Comparison of ENCODE assay signal across 9 cellular contexts in the genomic region with DNA sequence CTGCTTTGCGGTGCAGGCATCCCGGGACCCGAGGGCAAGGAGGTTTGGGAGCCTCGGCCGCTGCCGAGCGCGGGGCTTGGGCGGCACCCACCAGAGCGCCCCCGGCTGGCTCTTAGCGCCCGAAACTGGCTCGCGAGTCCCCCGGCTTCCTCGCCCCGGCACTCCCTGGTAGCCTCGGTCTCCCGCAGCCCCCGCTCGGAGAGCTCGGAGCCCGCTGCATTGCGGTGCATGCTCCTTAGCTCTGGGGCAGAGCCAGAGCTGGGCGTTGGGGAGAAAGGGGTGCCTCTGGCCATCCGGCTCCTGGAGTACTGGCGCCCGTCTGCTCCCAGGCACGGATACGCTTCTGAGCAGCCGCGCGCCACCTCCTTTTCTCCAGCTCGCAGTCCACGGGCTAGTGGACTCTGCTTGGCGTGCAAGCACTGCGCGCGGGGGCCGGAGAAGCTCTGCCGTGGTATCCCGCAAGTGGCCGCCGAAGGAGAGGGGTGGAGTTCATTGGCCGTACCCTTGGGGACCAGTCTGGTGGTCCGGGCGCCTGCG. TPM values are rescaled to one million over a fixed set of nuclear protein-coding genes. Genes with fewer than 3 reads are reported as not detected.
DNase-seq lines count a peak whose midpoint lies in the region; ATAC-seq, FAIRE-seq and TF ChIP-seq lines count a peak whose summit lies in the region.
"Had no signal": no experiment of that assay in that cellular context is flagged by ENCODE, and none has a peak within 500 bp of the region (broad histone marks: within the 10 kb centered on the region; RNA-seq: fewer than 3 reads in every experiment).

No MANE protein-coding gene starts in this region.

- peak; percentile 5 for ATAC-seq in activated CD8-positive, alpha-beta T cell treated with anti-CD3 and anti-CD28 coated beads, Interleukin-2, amount 10 ng/mL, durations not matched to agents 7 days and 5 days
- ATAC-seq in activated CD8-positive, alpha-beta T cell treated with anti-CD3 and anti-CD28 coated beads for 36 hours, result no peak
- ATAC-seq in HG03432 (IDR thresholded peaks at IDR 0.05; ENCODE audit: unreplicated experiment) (peak; percentile 5), sciatic nerve (no peak)

- H3K27ac ChIP-seq in kidney (ENCODE audit: low read depth in 2 of 2, low read length in 2 of 2) (no peak overlapping the region), tibial nerve (no peak overlapping the region)

- DNase-seq in activated CD8-positive, alpha-beta T cell treated with anti-CD3 and anti-CD28 coated beads, Interleukin-2, amount 10 ng/mL, durations not matched to agents 7 days and 5 days, result no peak
- no peak for DNase-seq in activated CD8-positive, alpha-beta T cell treated with anti-CD3 and anti-CD28 coated beads for 36 hours
- DNase-seq in astrocyte of the spinal cord (ENCODE audit: low read depth, low spot score) (peak; percentile 47), kidney (peak; percentile 82), tibial nerve (ENCODE audit: low spot score in 2 of 2) (no peak), sciatic nerve (ENCODE audit: low spot score) (no peak)
- DNase-seq in stimulated activated CD4-positive, alpha-beta T cell treated with anti-CD3 and anti-CD28 coated beads, Interleukin-12 subunit alpha, Interleukin-12 subunit beta, amount 100 ng/mL, for 4 hours, result no peak

- peaks cover 50% of the 10 kb centered on the region for H3K27me3 Mint-ChIP-seq in activated CD8-positive, alpha-beta T cell treated with anti-CD3 and anti-CD28 coated beads, Interleukin-2, amount 10 ng/mL, durations not matched to agents 7 days and 5 days (ENCODE audit: low read depth)
- peaks cover 46% of the 10 kb centered on the region for H3K27me3 Mint-ChIP-seq in activated CD8-positive, alpha-beta T cell treated with anti-CD3 and anti-CD28 coated beads for 36 hours

- peaks cover 0 to 32% of the 10 kb centered on the region in 2 donors for H3K27me3 ChIP-seq in tibial nerve

- H3K4me3 Mint-ChIP-seq in activated CD8-positive, alpha-beta T cell treated with anti-CD3 and anti-CD28 coated beads, Interleukin-2, amount 10 ng/mL, durations not matched to agents 7 days and 5 days, result peak overlapping the region; percentile 87
- H3K4me3 Mint-ChIP-seq in activated CD8-positive, alpha-beta T cell treated with anti-CD3 and anti-CD28 coated beads for 36 hours, result no peak overlapping the region

- no peak for TF ChIP-seq POLR2A in tibial nerve (IDR thresholded peaks at IDR 0.05)

- H3K4me1 ChIP-seq in kidney (ENCODE audit: control insufficient read depth in 1 of 2, insufficient read depth in 1 of 2, low read depth in 1 of 2, low read length in 2 of 2) (peaks cover 0 to 5% of the 10 kb centered on the region in 2 donors), tibial nerve (peaks cover 0 to 29% (median 16%) of the 10 kb centered on the region in 4 donors)

- no peak for TF ChIP-seq EP300 in tibial nerve (IDR thresholded peaks at IDR 0.05)

- intact Hi-C loops in activated CD8-positive, alpha-beta T cell treated with anti-CD3 and anti-CD28 coated beads for 36 hours (cut with micrococcal nuclease), result loop anchor here (10.0 kb wide), 1 partner anchor 1099 kb away; no protein-coding TSS in a partner anchor
- intact Hi-C loops in kidney (cut with DNase I) (no loop called here), sciatic nerve (cut with DNase I) (loop anchor here (10.0 kb wide), 1 partner anchor 1829 kb away; no protein-coding TSS in a partner anchor)

- no peak overlapping the region for H3K27ac Mint-ChIP-seq in activated CD8-positive, alpha-beta T cell treated with anti-CD3 and anti-CD28 coated beads, Interleukin-2, amount 10 ng/mL, durations not matched to agents 7 days and 5 days
- no peak overlapping the region for H3K27ac Mint-ChIP-seq in activated CD8-positive, alpha-beta T cell treated with anti-CD3 and anti-CD28 coated beads for 36 hours

- TF ChIP-seq CTCF in activated CD8-positive, alpha-beta T cell treated with anti-CD3 and anti-CD28 coated beads for 36 hours (IDR thresholded peaks at IDR 0.05), result no peak
- no peak for TF ChIP-seq CTCF in astrocyte of the spinal cord (IDR thresholded peaks at IDR 0.05; ENCODE audit: low read depth, low read length)
- no peak for TF ChIP-seq CTCF in kidney (IDR thresholded peaks at IDR 0.05; ENCODE audit: borderline replicate concordance, extremely low read depth, insufficient read depth)
- no peak for TF ChIP-seq CTCF in tibial nerve (IDR thresholded peaks at IDR 0.05)

- H3K4me1 Mint-ChIP-seq in activated CD8-positive, alpha-beta T cell treated with anti-CD3 and anti-CD28 coated beads, Interleukin-2, amount 10 ng/mL, durations not matched to agents 7 days and 5 days (ENCODE audit: low read depth), result peaks cover 20% of the 10 kb centered on the region
- peaks cover 5% of the 10 kb centered on the region for H3K4me1 Mint-ChIP-seq in activated CD8-positive, alpha-beta T cell treated with anti-CD3 and anti-CD28 coated beads for 36 hours (ENCODE audit: low read depth)

- in situ Hi-C loops in astrocyte of the spinal cord (cut with HindIII; ENCODE audit: low sequenced_read_pairs), result no loop called here

- CTCF ChIA-PET in activated CD8-positive, alpha-beta T cell treated with anti-CD3 and anti-CD28 coated beads, Interleukin-2, amount 10 ng/mL, durations not matched to agents 7 days and 5 days (lab: Charles Lee), result interaction anchor here (1.3 to 2.3 kb wide), 5 partner anchors 12 to 1246 kb away, joined by 3 to 18 read pairs (median 7); no protein-coding TSS in a partner anchor
- CTCF ChIA-PET in activated CD8-positive, alpha-beta T cell treated with anti-CD3 and anti-CD28 coated beads for 36 hours (lab: Charles Lee), result interaction anchor here (0.5 to 1.4 kb wide), 4 partner anchors 17 to 1247 kb away, joined by 3 to 6 read pairs (median 4); no protein-coding TSS in a partner anchor

- FAIRE-seq in kidney (lab: Jason Lieb, UNC), result no peak

- peak overlapping the region; percentile 43 for H3K4me3 ChIP-seq in astrocyte of the spinal cord (ENCODE audit: low read depth, low read length)
- H3K4me3 ChIP-seq in kidney (ENCODE audit: low read length in 2 of 2), result peak overlapping the region; percentile 62 to 67
- peak overlapping the region; percentile 33 to 60 (median 36) for H3K4me3 ChIP-seq in tibial nerve

- 1 to 2% methylated on average over 13 to 18 of the region's 49 CpGs for WGBS in tibial nerve, 2 donors

- POLR2A ChIA-PET in activated CD8-positive, alpha-beta T cell treated with anti-CD3 and anti-CD28 coated beads, Interleukin-2, amount 10 ng/mL, durations not matched to agents 7 days and 5 days (lab: Charles Lee), result no interaction called here
- POLR2A ChIA-PET in activated CD8-positive, alpha-beta T cell treated with anti-CD3 and anti-CD28 coated beads for 36 hours (lab: Charles Lee), result no interaction called here

- H3K9me3 Mint-ChIP-seq in activated CD8-positive, alpha-beta T cell treated with anti-CD3 and anti-CD28 coated beads, Interleukin-2, amount 10 ng/mL, durations not matched to agents 7 days and 5 days (ENCODE audit: insufficient read depth), result no peaks in the 10 kb centered on the region
- H3K9me3 Mint-ChIP-seq in activated CD8-positive, alpha-beta T cell treated with anti-CD3 and anti-CD28 coated beads for 36 hours, result no peaks in the 10 kb centered on the region

- no peaks in the 10 kb centered on the region for H3K36me3 ChIP-seq in kidney (ENCODE audit: control insufficient read depth in 1 of 2, insufficient read depth in 2 of 2, low read length in 2 of 2)
- no peaks in the 10 kb centered on the region for H3K36me3 ChIP-seq in tibial nerve

- H3K36me3 Mint-ChIP-seq in activated CD8-positive, alpha-beta T cell treated with anti-CD3 and anti-CD28 coated beads, Interleukin-2, amount 10 ng/mL, durations not matched to agents 7 days and 5 days (ENCODE audit: low read depth), result no peaks in the 10 kb centered on the region
- no peaks in the 10 kb centered on the region for H3K36me3 Mint-ChIP-seq in activated CD8-positive, alpha-beta T cell treated with anti-CD3 and anti-CD28 coated beads for 36 hours (ENCODE audit: low read depth)
- H3K36me3 Mint-ChIP-seq: activated naive CD8-positive, alpha-beta T cell had no signal

- no peak overlapping the region for H3K9ac ChIP-seq in kidney (ENCODE audit: low read length in 2 of 2)

- H3K9me3 ChIP-seq in kidney (ENCODE audit: control insufficient read depth in 1 of 2, low read length in 2 of 2) (no peaks in the 10 kb centered on the region), tibial nerve (no peaks in the 10 kb centered on the region)

RNA-seq across cellular contexts. Expression of gene EPHB1, which starts 0.8 kb away (rescaled TPM):
- total RNA-seq in activated CD8-positive, alpha-beta T cell treated with anti-CD3 and anti-CD28 coated beads, Interleukin-2, amount 10 ng/mL, durations not matched to agents 7 days and 5 days, result 1 to 10 TPM; 1.1 to 1.4 TPM
- under 1 TPM in 1 of 2 experiments, not detected in 1; 0.78 TPM for total RNA-seq in activated CD8-positive, alpha-beta T cell treated with anti-CD3 and anti-CD28 coated beads for 36 hours
- 3.2 TPM for total RNA-seq in kidney
- polyA plus RNA-seq in kidney (ENCODE audit: insufficient read depth, low read depth, low replicate concordance), result 0.39 TPM
- 1 to 10 TPM in 3 of 4 donors, under 1 TPM in 1; 0.30 to 5.3 (median 2.6) TPM for total RNA-seq in tibial nerve
- 6.6 TPM for total RNA-seq in sciatic nerve

Comparison
In these comparisons a context has a peak if more than half of its experiments do, and no peak if none do; other contexts are left out.
1. ATAC-seq: peak in activated CD8-positive, alpha-beta T cell treated with anti-CD3 and anti-CD28 coated beads, Interleukin-2, amount 10 ng/mL, durations not matched to agents 7 days and 5 days (single experiment) and HG03432 (single experiment); none in activated CD8-positive, alpha-beta T cell treated with anti-CD3 and anti-CD28 coated beads for 36 hours (single experiment) and sciatic nerve (single experiment).
2. DNase-seq: peak in astrocyte of the spinal cord (single experiment) and kidney (single experiment); none in activated CD8-positive, alpha-beta T cell treated with anti-CD3 and anti-CD28 coated beads, Interleukin-2, amount 10 ng/mL, durations not matched to agents 7 days and 5 days (single experiment), activated CD8-positive, alpha-beta T cell treated with anti-CD3 and anti-CD28 coated beads for 36 hours (single experiment), tibial nerve (0 of 2), stimulated activated CD4-positive, alpha-beta T cell treated with anti-CD3 and anti-CD28 coated beads, Interleukin-12 subunit alpha, Interleukin-12 subunit beta, amount 100 ng/mL, for 4 hours (single experiment) and sciatic nerve (single experiment).
3. Peak in every context shown above with its lines, with median percentiles within 50 percentile points of each other: H3K4me3 ChIP-seq.